In the genomic region with DNA sequence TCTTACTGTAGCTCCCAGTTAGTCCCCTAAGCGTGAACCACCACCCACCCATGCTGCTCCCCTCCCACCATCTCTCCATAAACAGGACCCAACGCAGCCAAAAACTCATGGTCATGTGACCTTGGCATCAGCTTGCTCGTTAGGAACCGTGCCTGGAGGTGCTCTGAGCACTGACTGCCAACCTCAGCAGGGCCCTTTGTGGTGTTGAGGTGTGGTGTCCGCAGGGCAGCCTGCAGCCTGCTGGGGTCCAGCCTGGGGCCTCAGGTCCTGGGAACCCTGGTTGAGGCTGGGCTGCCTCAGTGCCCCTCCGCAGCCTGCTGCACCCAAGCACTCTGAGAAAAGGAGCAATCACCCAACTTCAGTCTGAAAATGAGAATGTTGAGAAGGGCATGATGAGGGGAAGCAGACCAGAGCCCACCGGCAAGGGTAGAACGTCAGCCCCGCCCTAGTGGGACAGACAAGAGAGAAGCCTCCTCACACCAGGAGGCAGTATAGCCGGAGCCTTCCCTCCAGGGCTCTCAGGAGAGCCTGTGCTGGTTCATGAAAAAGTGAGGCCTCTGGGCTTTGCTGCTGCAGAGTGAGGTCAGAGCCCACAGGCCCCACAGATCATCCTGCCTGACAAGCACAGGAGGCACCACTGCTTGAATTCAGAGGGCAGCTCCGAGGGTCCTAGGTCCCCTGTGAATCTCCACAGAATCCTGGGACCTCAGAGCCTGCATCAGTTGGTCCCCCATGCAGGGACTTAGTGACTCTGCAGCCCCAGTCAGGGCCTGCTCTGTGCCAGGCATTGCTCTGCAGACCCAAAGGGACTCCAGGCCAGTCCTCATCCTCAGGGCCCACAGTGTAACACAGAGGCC, we compare ENCODE assay signal across 12 cellular contexts. TPM values are rescaled to one million over a fixed set of nuclear protein-coding genes. Genes with fewer than 3 reads are reported as not detected.
DNase-seq lines count a peak whose midpoint lies in the region; ATAC-seq and TF ChIP-seq lines count a peak whose summit lies in the region.
"Had no signal": no experiment of that assay in that cellular context is flagged by ENCODE, and none has a peak within 500 bp of the region (broad histone marks: within the 10 kb centered on the region; RNA-seq: fewer than 3 reads in every experiment).

No MANE protein-coding gene starts in this region.

- H3K9me3 ChIP-seq in endodermal cell (ENCODE audit: control insufficient read depth, low read length), result peaks cover 4% of the 10 kb centered on the region
- H3K9me3 ChIP-seq in muscle layer of colon (ENCODE audit: low read length), result no peaks in the 10 kb centered on the region
- H3K9me3 ChIP-seq in transverse colon, result no peaks in the 10 kb centered on the region
- H3K9me3 ChIP-seq: neutrophil had no signal

- H3K27me3 ChIP-seq in endodermal cell (ENCODE audit: control insufficient read depth, insufficient read depth, low read length, poor library complexity, severe bottlenecking) (no peaks in the 10 kb centered on the region), muscle layer of colon (ENCODE audit: control insufficient read depth in 1 of 2, insufficient read depth in 2 of 2, low read length in 2 of 2) (no peaks in the 10 kb centered on the region), transverse colon (peaks cover 11% of the 10 kb centered on the region)

- peaks cover 3% of the 10 kb centered on the region for H3K4me1 Mint-ChIP-seq in activated CD4-positive, alpha-beta memory T cell treated with anti-CD3 and anti-CD28 coated beads, Interleukin-2, amount 10 ng/mL, durations not matched to agents 7 days and 5 days
- H3K4me1 Mint-ChIP-seq in activated CD4-positive, alpha-beta memory T cell treated with anti-CD3 and anti-CD28 coated beads for 36 hours (ENCODE audit: low read depth), result no peaks in the 10 kb centered on the region
- H3K4me1 Mint-ChIP-seq in endodermal cell, result peaks cover 3% of the 10 kb centered on the region
- H3K4me1 Mint-ChIP-seq in activated T-helper 17 cell treated with anti-CD3 and anti-CD28 coated beads, Interleukin-2, amount 50 U/mL, for 72 hours, result peaks cover 9% of the 10 kb centered on the region

- H3K27ac ChIP-seq in endodermal cell (ENCODE audit: low read depth, low read length), result no peak overlapping the region
- peak overlapping the region; percentile 93 for H3K27ac ChIP-seq in muscle layer of colon (ENCODE audit: low read depth, low read length)
- peak overlapping the region; percentile 89 to 98 (median 94) for H3K27ac ChIP-seq in transverse colon
- H3K27ac ChIP-seq: neutrophil had no signal

- H3K9ac ChIP-seq in endodermal cell (ENCODE audit: extremely low read depth, low read length, poor library complexity, severe bottlenecking) (no peak overlapping the region), muscle layer of colon (ENCODE audit: low read length) (peak overlapping the region; percentile 12)

- H3K4me3 Mint-ChIP-seq in activated CD4-positive, alpha-beta memory T cell treated with anti-CD3 and anti-CD28 coated beads, Interleukin-2, amount 10 ng/mL, durations not matched to agents 7 days and 5 days, result no peak overlapping the region
- H3K4me3 Mint-ChIP-seq in activated CD4-positive, alpha-beta memory T cell treated with anti-CD3 and anti-CD28 coated beads for 36 hours, result no peak overlapping the region
- no peak overlapping the region for H3K4me3 Mint-ChIP-seq in endodermal cell
- H3K4me3 Mint-ChIP-seq in activated T-helper 17 cell treated with anti-CD3 and anti-CD28 coated beads, Interleukin-2, amount 50 U/mL, for 72 hours, result no peak overlapping the region
- H3K4me3 Mint-ChIP-seq: activated T-cell treated with anti-CD3 and anti-CD28 coated beads, Interleukin-2, amount 50 U/mL, for 72 hours had no signal

- TF ChIP-seq EP300 in transverse colon (IDR thresholded peaks at IDR 0.05; ENCODE audit: low read depth), result no peak

- POLR2A ChIA-PET in activated CD4-positive, alpha-beta memory T cell treated with anti-CD3 and anti-CD28 coated beads, Interleukin-2, amount 10 ng/mL, durations not matched to agents 7 days and 5 days (lab: Charles Lee), result no interaction called here
- POLR2A ChIA-PET in activated CD4-positive, alpha-beta memory T cell treated with anti-CD3 and anti-CD28 coated beads for 36 hours (lab: Charles Lee), result no interaction called here

- no peak for ATAC-seq in HG02759 (IDR thresholded peaks at IDR 0.05; ENCODE audit: unreplicated experiment)
- ATAC-seq in activated T-helper 17 cell treated with anti-CD3 and anti-CD28 coated beads, Interleukin-2, amount 50 U/mL, for 72 hours (replicated peaks), result no peak
- ATAC-seq: activated T-cell treated with anti-CD3 and anti-CD28 coated beads, Interleukin-2, amount 50 U/mL, for 72 hours had no signal

- no peaks in the 10 kb centered on the region for H3K4me1 ChIP-seq in endodermal cell (ENCODE audit: control insufficient read depth, insufficient read depth, low read length)
- H3K4me1 ChIP-seq in muscle layer of colon (ENCODE audit: insufficient read depth, low read length), result peaks cover 65% of the 10 kb centered on the region
- peaks cover 12 to 26% (median 24%) of the 10 kb centered on the region in 4 donors for H3K4me1 ChIP-seq in transverse colon

- TF ChIP-seq POLR2A in transverse colon (IDR thresholded peaks at IDR 0.05), result peak; percentile 2

- CTCF ChIA-PET in activated CD4-positive, alpha-beta memory T cell treated with anti-CD3 and anti-CD28 coated beads, Interleukin-2, amount 10 ng/mL, durations not matched to agents 7 days and 5 days (lab: Charles Lee), result no interaction called here
- CTCF ChIA-PET in activated CD4-positive, alpha-beta memory T cell treated with anti-CD3 and anti-CD28 coated beads for 36 hours (lab: Charles Lee), result no interaction called here

- H3K4me3 ChIP-seq in endodermal cell (ENCODE audit: low read length), result no peak overlapping the region
- no peak overlapping the region for H3K4me3 ChIP-seq in muscle layer of colon (ENCODE audit: low read depth in 1 of 2, low read length in 2 of 2)
- H3K4me3 ChIP-seq in transverse colon, result no peak overlapping the region

- WGBS in endodermal cell (ENCODE audit: insufficient coverage in 1 of 2, insufficient read length in 1 of 2), 2 experiments, result 85 to 86% methylated on average over 6 to 11 of the region's 11 CpGs
- WGBS in transverse colon (ENCODE audit: low coverage in 1 of 2), 2 donors, result 61% methylated on average over 9 of the region's 11 CpGs; no CpG with 5 or more reads in 1 of the 2 donors

- no peak for TF ChIP-seq CTCF in endodermal cell (conservative IDR thresholded peaks at IDR 0.05)
- no peak for TF ChIP-seq CTCF in transverse colon (IDR thresholded peaks at IDR 0.05)

- H3K27me3 Mint-ChIP-seq in activated CD4-positive, alpha-beta memory T cell treated with anti-CD3 and anti-CD28 coated beads, Interleukin-2, amount 10 ng/mL, durations not matched to agents 7 days and 5 days, result peaks cover 9% of the 10 kb centered on the region
- H3K27me3 Mint-ChIP-seq in activated CD4-positive, alpha-beta memory T cell treated with anti-CD3 and anti-CD28 coated beads for 36 hours, result peaks cover 2% of the 10 kb centered on the region
- H3K27me3 Mint-ChIP-seq in endodermal cell (ENCODE audit: insufficient read depth), result peaks cover 3% of the 10 kb centered on the region
- H3K27me3 Mint-ChIP-seq in activated T-helper 17 cell treated with anti-CD3 and anti-CD28 coated beads, Interleukin-2, amount 50 U/mL, for 72 hours, result peaks cover 4% of the 10 kb centered on the region

- H3K27ac Mint-ChIP-seq in activated CD4-positive, alpha-beta memory T cell treated with anti-CD3 and anti-CD28 coated beads, Interleukin-2, amount 10 ng/mL, durations not matched to agents 7 days and 5 days, result no peak overlapping the region
- H3K27ac Mint-ChIP-seq in activated CD4-positive, alpha-beta memory T cell treated with anti-CD3 and anti-CD28 coated beads for 36 hours, result no peak overlapping the region
- no peak overlapping the region for H3K27ac Mint-ChIP-seq in endodermal cell
- H3K27ac Mint-ChIP-seq in activated T-helper 17 cell treated with anti-CD3 and anti-CD28 coated beads, Interleukin-2, amount 50 U/mL, for 72 hours, result no peak overlapping the region
- H3K27ac Mint-ChIP-seq: activated T-cell treated with anti-CD3 and anti-CD28 coated beads, Interleukin-2, amount 50 U/mL, for 72 hours had no signal

- in situ Hi-C loops in transverse colon (cut with MboI; ENCODE audit: low pct_ligation_motif_present in 1 of 4, low pct_unique_long_range_greater_than_20kb in 1 of 4, low sequenced_read_pairs in 3 of 4), result no loop called here

- no peaks in the 10 kb centered on the region for H3K36me3 Mint-ChIP-seq in activated CD4-positive, alpha-beta memory T cell treated with anti-CD3 and anti-CD28 coated beads, Interleukin-2, amount 10 ng/mL, durations not matched to agents 7 days and 5 days (ENCODE audit: low read depth)
- no peaks in the 10 kb centered on the region for H3K36me3 Mint-ChIP-seq in activated CD4-positive, alpha-beta memory T cell treated with anti-CD3 and anti-CD28 coated beads for 36 hours
- no peaks in the 10 kb centered on the region for H3K36me3 Mint-ChIP-seq in endodermal cell (ENCODE audit: low read depth)
- no peaks in the 10 kb centered on the region for H3K36me3 Mint-ChIP-seq in activated T-helper 17 cell treated with anti-CD3 and anti-CD28 coated beads, Interleukin-2, amount 50 U/mL, for 72 hours (ENCODE audit: low read depth)

- H3K36me3 ChIP-seq in endodermal cell (ENCODE audit: control insufficient read depth, insufficient read depth, low read length), result no peaks in the 10 kb centered on the region
- H3K36me3 ChIP-seq in muscle layer of colon (ENCODE audit: insufficient read depth, low read length), result no peaks in the 10 kb centered on the region
- H3K36me3 ChIP-seq in transverse colon, result no peaks in the 10 kb centered on the region
- H3K36me3 ChIP-seq: neutrophil had no signal

- DNase-seq in activated CD4-positive, alpha-beta memory T cell treated with anti-CD3 and anti-CD28 coated beads, Interleukin-2, amount 10 ng/mL, durations not matched to agents 7 days and 5 days, result peak; percentile 4
- no peak for DNase-seq in activated CD4-positive, alpha-beta memory T cell treated with anti-CD3 and anti-CD28 coated beads for 36 hours
- DNase-seq in endodermal cell (peak; percentile 37), transverse colon (no peak), NCI-H2227 (lab: John Stamatoyannopoulos, UW; ENCODE audit: unreplicated experiment) (no peak)
- DNase-seq: activated T-cell treated with anti-CD3 and anti-CD28 coated beads, Interleukin-2, amount 50 U/mL, for 72 hours; dermis blood vessel endothelial cell; NCI-H69 had no signal

- H3K9me3 Mint-ChIP-seq in activated CD4-positive, alpha-beta memory T cell treated with anti-CD3 and anti-CD28 coated beads, Interleukin-2, amount 10 ng/mL, durations not matched to agents 7 days and 5 days, result peaks cover 23% of the 10 kb centered on the region
- peaks cover 16% of the 10 kb centered on the region for H3K9me3 Mint-ChIP-seq in activated CD4-positive, alpha-beta memory T cell treated with anti-CD3 and anti-CD28 coated beads for 36 hours
- peaks cover 38% of the 10 kb centered on the region for H3K9me3 Mint-ChIP-seq in endodermal cell
- peaks cover 17% of the 10 kb centered on the region for H3K9me3 Mint-ChIP-seq in activated T-helper 17 cell treated with anti-CD3 and anti-CD28 coated beads, Interleukin-2, amount 50 U/mL, for 72 hours

- intact Hi-C loops in activated CD4-positive, alpha-beta memory T cell treated with anti-CD3 and anti-CD28 coated beads for 36 hours (cut with micrococcal nuclease), result no loop called here
- intact Hi-C loops in transverse colon (cut with DNase I; ENCODE audit: low total_unique reads), result loop anchor here (5.0 kb wide), 1 partner anchor 36 kb away; no protein-coding TSS in a partner anchor

RNA-seq across cellular contexts. Expression of a gene that starts 4.9 kb away (rescaled TPM):
- total RNA-seq in activated CD4-positive, alpha-beta memory T cell treated with anti-CD3 and anti-CD28 coated beads, Interleukin-2, amount 10 ng/mL, durations not matched to agents 7 days and 5 days, result 1 to 10 TPM; 1.1 to 1.6 TPM
- 1 to 10 TPM; 4.3 to 4.8 TPM for total RNA-seq in activated CD4-positive, alpha-beta memory T cell treated with anti-CD3 and anti-CD28 coated beads for 36 hours
- 100 to 1,000 TPM; 259 to 377 TPM for total RNA-seq in endodermal cell
- 117 TPM for polyA plus RNA-seq in endodermal cell (2013, experiment 1 of 2)
- polyA plus RNA-seq in endodermal cell (2013, experiment 2 of 2), result 114 TPM
- 100 to 1,000 TPM; 172 to 550 (median 346) TPM for total RNA-seq in transverse colon
- total RNA-seq in activated T-helper 17 cell treated with anti-CD3 and anti-CD28 coated beads, Interleukin-2, amount 50 U/mL, for 72 hours, result 10 to 100 TPM in 1 of 2 donors, 1 to 10 TPM in 1; 3.3 to 10.1 TPM

Comparison
In these comparisons a context has a peak if more than half of its experiments do, and no peak if none do; other contexts are left out.
1. DNase-seq: peak in activated CD4-positive, alpha-beta memory T cell treated with anti-CD3 and anti-CD28 coated beads, Interleukin-2, amount 10 ng/mL, durations not matched to agents 7 days and 5 days (single experiment) and endodermal cell (single experiment); none in activated CD4-positive, alpha-beta memory T cell treated with anti-CD3 and anti-CD28 coated beads for 36 hours (single experiment), transverse colon (single experiment) and NCI-H2227 (single experiment).
2. RNA of a gene that starts 4.9 kb away (total RNA-seq): 172 to 550 TPM in transverse colon and 259 to 377 TPM in endodermal cell; 3.3 to 10.1 TPM in activated T-helper 17 cell treated with anti-CD3 and anti-CD28 coated beads, Interleukin-2, amount 50 U/mL, for 72 hours, 4.3 to 4.8 TPM in activated CD4-positive, alpha-beta memory T cell treated with anti-CD3 and anti-CD28 coated beads for 36 hours and 1.1 to 1.6 TPM in activated CD4-positive, alpha-beta memory T cell treated with anti-CD3 and anti-CD28 coated beads, Interleukin-2, amount 10 ng/mL, durations not matched to agents 7 days and 5 days; every median in the first group is over 10 times any median in the second.